In the genomic region with DNA sequence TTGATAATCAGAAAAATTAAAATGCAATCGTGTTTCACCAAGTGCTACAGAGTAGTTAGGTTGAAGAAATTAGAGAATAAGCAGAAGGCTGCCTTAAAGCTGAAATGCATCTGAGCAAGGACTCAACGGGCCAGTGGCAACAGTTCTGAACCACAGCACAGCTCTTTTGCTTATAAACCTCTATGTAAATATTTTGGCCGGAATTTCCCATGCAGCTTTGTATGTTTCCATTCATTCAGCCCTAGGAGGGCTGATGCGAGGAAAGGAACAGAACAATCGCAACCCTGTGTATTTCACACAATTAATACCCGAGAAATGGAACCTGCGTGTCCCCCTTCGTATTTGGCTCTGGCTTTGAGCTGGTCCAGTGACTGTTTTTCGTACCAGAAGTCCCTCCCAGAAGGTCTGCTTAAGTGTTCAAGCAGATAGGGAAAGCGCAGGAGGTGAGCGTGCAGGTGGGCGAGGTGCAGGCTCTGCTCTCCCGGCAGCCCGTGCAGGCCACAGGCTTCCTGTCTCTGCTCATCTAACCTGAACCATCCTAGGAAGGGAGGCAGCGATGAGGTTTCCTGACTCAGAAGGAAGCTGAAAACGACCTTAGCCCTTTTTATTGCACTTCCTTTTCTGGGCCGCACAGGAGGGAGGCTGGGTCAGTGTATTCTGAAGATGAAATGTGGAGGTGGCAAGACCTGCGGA, we compare ENCODE assay signal across 11 cellular contexts.
DNase-seq lines count a peak whose midpoint lies in the region; ATAC-seq and TF ChIP-seq lines count a peak whose summit lies in the region.
"Had no signal": no experiment of that assay in that cellular context is flagged by ENCODE, and none has a peak within 500 bp of the region (broad histone marks: within the 10 kb centered on the region; RNA-seq: fewer than 3 reads in every experiment).

No MANE protein-coding gene starts in this region.

- H3K27ac ChIP-seq in PC-3 (ENCODE audit: low read length) (no peak overlapping the region), vagina (no peak overlapping the region)

- no peaks in the 10 kb centered on the region for H4K20me1 ChIP-seq in PC-3 (ENCODE audit: low read length)

- DNase-seq in PC-3 (peak; percentile 4), cerebellar cortex (ENCODE audit: low spot score) (no peak), vagina (ENCODE audit: extremely low spot score in 2 of 2) (no peak), HuH-7 (ENCODE audit: low spot score) (no peak), foreskin melanocyte (no peak)
- DNase-seq in stimulated activated CD8-positive, alpha-beta memory T cell treated with anti-CD3 and anti-CD28 coated beads, Interleukin-4, amount 100 ng/mL, for 48 hours, result peak; percentile 49
- DNase-seq: DMS53, NCI-H1105 treated with DMSO at 0.1 percent for 48 hours had no signal

- H3K4me3 Mint-ChIP-seq in activated naive CD8-positive, alpha-beta T cell, result peak overlapping the region; percentile 62
- H3K4me3 Mint-ChIP-seq: mesothelial cell of epicardium had no signal

- no peaks in the 10 kb centered on the region for H3K9me3 Mint-ChIP-seq in activated naive CD8-positive, alpha-beta T cell (ENCODE audit: low read depth)
- H3K9me3 Mint-ChIP-seq: mesothelial cell of epicardium had no signal

- H3K4me2 ChIP-seq in PC-3 (ENCODE audit: low read length), result no peak overlapping the region

- H3K4me1 ChIP-seq in PC-3 (ENCODE audit: insufficient read depth, low read length) (no peaks in the 10 kb centered on the region; the same call in 1 of the 2 replicates), vagina (no peaks in the 10 kb centered on the region)

- ATAC-seq in HG02759 (IDR thresholded peaks at IDR 0.05; ENCODE audit: unreplicated experiment), result peak; percentile 52
- no peak for ATAC-seq in PC-3

- CTCF ChIA-PET in PC-3 (lab: Charles Lee), result no interaction called here

- H3K27me3 ChIP-seq in PC-3 (ENCODE audit: low read length), result no peaks in the 10 kb centered on the region
- no peaks in the 10 kb centered on the region for H3K27me3 ChIP-seq in vagina

- no peak for TF ChIP-seq POLR2A in vagina (IDR thresholded peaks at IDR 0.05)

- peaks cover 36% of the 10 kb centered on the region for H3K4me1 Mint-ChIP-seq in activated naive CD8-positive, alpha-beta T cell (ENCODE audit: low read depth)

- no TSS peak for BruUV-seq in PC-3 (replicated peaks; lab: Mats Ljungman, UMichigan)

- POLR2A ChIA-PET in PC-3 (lab: Charles Lee; ENCODE audit: unreplicated experiment), result no interaction called here

- H3K36me3 Mint-ChIP-seq in activated naive CD8-positive, alpha-beta T cell, result no peaks in the 10 kb centered on the region
- H3K36me3 Mint-ChIP-seq: mesothelial cell of epicardium had no signal

- H3K79me2 ChIP-seq in PC-3 (ENCODE audit: low read length), result no peaks in the 10 kb centered on the region

- no peaks in the 10 kb centered on the region for H3K36me3 ChIP-seq in PC-3 (ENCODE audit: low read depth, low read length)
- H3K36me3 ChIP-seq in vagina, result no peaks in the 10 kb centered on the region

- TF ChIP-seq CTCF in PC-3 (conservative IDR thresholded peaks at IDR 0.05; ENCODE audit: low read depth, low read length) (no peak), vagina (IDR thresholded peaks at IDR 0.05) (no peak)

- no peaks in the 10 kb centered on the region for H3K9me2 ChIP-seq in PC-3 (replicated peaks; ENCODE audit: low read length)

- H3F3A ChIP-seq in PC-3 (ENCODE audit: low read length, unreplicated experiment), result no peaks in the 10 kb centered on the region

- H3K9ac ChIP-seq in PC-3 (ENCODE audit: low read length), result no peak overlapping the region

- intact Hi-C loops in PC-3 (cut with micrococcal nuclease), result no loop called here
- intact Hi-C loops in vagina (cut with DNase I), result no loop called here

- H3K9me3 ChIP-seq in PC-3 (ENCODE audit: low read length) (no peaks in the 10 kb centered on the region), vagina (no peaks in the 10 kb centered on the region)

- no peak overlapping the region for H2AFZ ChIP-seq in PC-3 (ENCODE audit: low read length)

- no peaks in the 10 kb centered on the region for H3K27me3 Mint-ChIP-seq in activated naive CD8-positive, alpha-beta T cell

- H3K4me3 ChIP-seq in PC-3 (ENCODE audit: low read length) (no peak overlapping the region), vagina (no peak overlapping the region)

- H3K27ac Mint-ChIP-seq in activated naive CD8-positive, alpha-beta T cell, result peak overlapping the region; percentile 87
- H3K27ac Mint-ChIP-seq: mesothelial cell of epicardium had no signal

Comparison
In these comparisons a context has a peak if more than half of its experiments do, and no peak if none do; other contexts are left out.
1. DNase-seq: peak in PC-3 (single experiment) and stimulated activated CD8-positive, alpha-beta memory T cell treated with anti-CD3 and anti-CD28 coated beads, Interleukin-4, amount 100 ng/mL, for 48 hours (single experiment); none in cerebellar cortex (single experiment), vagina (0 of 2), HuH-7 (single experiment) and foreskin melanocyte (single experiment).